14 cellular contexts compared by ENCODE assay signal in the genomic region with DNA sequence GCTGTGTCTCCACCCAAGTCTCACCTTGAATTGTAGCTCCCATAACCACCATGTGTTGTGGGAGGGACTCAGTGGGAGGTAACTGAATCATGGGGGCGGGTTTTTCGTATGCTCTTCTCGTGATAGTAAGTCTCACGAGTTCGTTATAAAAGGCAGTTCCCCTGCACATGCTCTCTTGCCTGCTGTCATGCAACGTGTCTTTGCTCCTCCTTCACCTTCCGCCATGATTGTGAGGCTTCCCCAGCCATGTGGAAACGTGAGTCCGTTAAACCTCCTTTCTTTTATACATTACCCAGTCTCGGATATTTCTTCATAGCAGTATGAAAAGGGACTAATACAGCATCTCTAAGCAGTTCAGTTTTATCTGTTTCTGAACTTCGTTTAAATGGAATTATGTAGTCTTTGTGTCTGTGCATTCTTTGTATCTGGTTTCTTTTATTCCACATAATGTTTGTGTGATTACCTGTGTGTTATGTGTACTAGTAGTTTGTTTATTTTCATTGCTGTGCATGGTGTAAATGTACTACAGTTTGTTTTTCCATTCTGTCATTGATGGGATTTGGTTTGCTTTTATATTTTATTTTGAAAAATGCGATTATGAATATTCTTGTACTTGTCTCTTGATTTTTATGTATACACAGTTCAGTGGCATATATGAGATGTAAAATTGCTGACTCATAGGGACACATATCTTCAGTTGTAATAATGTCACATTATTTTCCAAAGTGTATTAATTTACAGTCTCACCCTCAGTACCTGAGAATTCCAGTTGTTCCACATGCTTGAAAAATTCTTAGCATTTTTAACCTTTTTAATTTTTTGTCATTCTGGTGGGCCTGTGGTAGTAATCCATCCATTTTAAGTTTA.
DNase-seq lines count a peak whose midpoint lies in the region; ATAC-seq, FAIRE-seq and TF ChIP-seq lines count a peak whose summit lies in the region.
"Had no signal": no experiment of that assay in that cellular context is flagged by ENCODE, and none has a peak within 500 bp of the region (broad histone marks: within the 10 kb centered on the region; RNA-seq: fewer than 3 reads in every experiment).

No MANE protein-coding gene starts in this region.

- H3K4me3 ChIP-seq in BE2C (ENCODE audit: low read depth, low read length) = peak overlapping the region; percentile 59
- H3K4me3 ChIP-seq in K562 = peak overlapping the region; percentile 40
- H3K4me3 ChIP-seq: BLaER1 had no signal

- no peaks in the 10 kb centered on the region for H4K20me1 ChIP-seq in K562 (replicated peaks; ENCODE audit: control insufficient read depth, insufficient read depth, low read length)
- H4K20me1 ChIP-seq: BLaER1 had no signal

- peak overlapping the region; percentile 73 for H3K27ac ChIP-seq in K562 (ENCODE audit: extremely low read depth, low read depth, low read length)
- H3K27ac ChIP-seq: BLaER1, KMS-11 had no signal

- H3K4me1 ChIP-seq in BE2C (no peaks in the 10 kb centered on the region), K562 (replicated peaks in 1 of 2; ENCODE audit: control insufficient read depth in 2 of 2, insufficient read depth in 2 of 2, low read length in 2 of 2) (no peaks in the 10 kb centered on the region)

- TF ChIP-seq EP300 in K562 (IDR thresholded peaks at IDR 0.05; ENCODE audit: low read length) = no peak

- H3K36me3 ChIP-seq in BE2C (no peaks in the 10 kb centered on the region), K562 (ENCODE audit: control insufficient read depth, insufficient read depth, low read length) (peaks cover 8% of the 10 kb centered on the region; the same call in 2 of the 3 replicates)
- H3K36me3 ChIP-seq: BLaER1 had no signal

- in situ Hi-C loops in K562 (cut with MboI) = no loop called here

- WGBS in K562 (ENCODE audit: insufficient coverage, low coverage, missing lambda C conversion rate) = 0% methylated on average over 12 of the region's 12 CpGs

- TF ChIP-seq CTCF in BE2C (IDR thresholded peaks at IDR 0.05; ENCODE audit: low read depth, low read length) = no peak
- no peak for TF ChIP-seq CTCF in K562 (IDR thresholded peaks at IDR 0.05 in 2 of 3, conservative IDR thresholded peaks at IDR 0.05 in 1 of 3; ENCODE audit: insufficient read depth in 2 of 3, low read depth in 1 of 3, low read length in 3 of 3)

- intact Hi-C loops in K562 (cut with micrococcal nuclease) = no loop called here

- H3K27me3 ChIP-seq in BE2C (no peaks in the 10 kb centered on the region), K562 (ENCODE audit: control insufficient read depth in 2 of 2, insufficient read depth in 2 of 2, low read length in 2 of 2) (no peaks in the 10 kb centered on the region)
- H3K27me3 ChIP-seq: BLaER1 had no signal

- no peaks in the 10 kb centered on the region for H3K9me1 ChIP-seq in K562 (ENCODE audit: control insufficient read depth, insufficient read depth, low read length)

- TF ChIP-seq POLR2A in K562 (conservative IDR thresholded peaks at IDR 0.05) = peak; percentile 79

- TF ChIP-seq RAD21 in K562 (CRISPR knock-in tag; conservative IDR thresholded peaks at IDR 0.05 in 1 of 2, IDR thresholded peaks at IDR 0.05 in 1 of 2) = no peak

- POLR2A ChIA-PET in K562 (lab: Yijun Ruan, JAX) = interaction anchor here (0.6 to 0.9 kb wide), 3 partner anchors 9 to 1222 kb away, joined by 3 read pairs; no protein-coding TSS in a partner anchor

- H2AFZ ChIP-seq in K562 (ENCODE audit: low read depth, low read length) = peak overlapping the region; percentile 64

- H3K79me2 ChIP-seq in K562 (ENCODE audit: control insufficient read depth, insufficient read depth, low read length) = peaks cover 49% of the 10 kb centered on the region

- BruUV-seq in K562 (replicated peaks; lab: Mats Ljungman, UMichigan) = TSS peak; percentile 63

- H3K4me2 ChIP-seq in K562 (ENCODE audit: insufficient read depth, low read length) = peak overlapping the region; percentile 68; the same call in 1 of the 2 replicates
- H3K4me2 ChIP-seq: BLaER1, KMS-11 had no signal

- FAIRE-seq in K562 (lab: Jason Lieb, UNC) = peak; percentile 62

- H3K9ac ChIP-seq in K562 (ENCODE audit: insufficient read depth in 1 of 2, low read depth in 2 of 2, low read length in 2 of 2) = peak overlapping the region in 1 of 2 experiments; percentile 81; a peak in 2 of 4 replicates
- H3K9ac ChIP-seq: BLaER1, KMS-11 had no signal

- ATAC-seq in K562 (peak; percentile 92), GM18511 (IDR thresholded peaks at IDR 0.05; ENCODE audit: unreplicated experiment) (no peak), HG02588 (IDR thresholded peaks at IDR 0.05; ENCODE audit: unreplicated experiment) (no peak)

- DNase-seq in BE2C = peak; percentile 48
- peak; percentile 70 for DNase-seq in Daoy (ENCODE audit: low read depth)
- DNase-seq in OCI-M1 (lab: John Stamatoyannopoulos, UW) = peak; percentile 70
- peak; percentile 12 to 83 (median 23) for DNase-seq in K562 (ENCODE audit: extremely low read depth in 1 of 4, low spot score in 3 of 4)
- no peak for DNase-seq in NCI-H2029 treated with DMSO at 0.1 percent for 48 hours (lab: John Stamatoyannopoulos, UW)
- DNase-seq: CD4-positive, CD25-positive, alpha-beta regulatory T cell; DMS 273 treated with DMSO at 0.1 percent for 48 hours; GF-D8; HCEC 1CT; HFFc6 had no signal

- CTCF ChIA-PET in K562 (lab: Yijun Ruan, JAX; ENCODE audit: low intra/inter-chr PET ratio) = no interaction called here

- H3K9me3 ChIP-seq in BE2C (no peaks in the 10 kb centered on the region), K562 (replicated peaks; ENCODE audit: control insufficient read depth, insufficient read depth, low read depth, low read length) (no peaks in the 10 kb centered on the region; the same call in 1 of the 2 replicates)
- H3K9me3 ChIP-seq: BLaER1 had no signal

TF ChIP-seq in K562, 482 proteins besides CTCF, POLR2A, EP300 and RAD21 (continues in another document):
- TF ChIP-seq ERF (CRISPR knock-in tag; IDR thresholded peaks at IDR 0.05) (no peak), NFE2L1 (tag; IDR thresholded peaks at IDR 0.05; ENCODE audit: borderline replicate concordance, low read depth) (peak; percentile 65), MYC (IDR thresholded peaks at IDR 0.05; ENCODE audit: low read depth, low read length) (peak; percentile 96), MYC (CRISPR knock-in tag; IDR thresholded peaks at IDR 0.05; ENCODE audit: borderline replicate concordance, low read depth) (no peak), C11orf30 (IDR thresholded peaks at IDR 0.05; ENCODE audit: low read depth) (peak; percentile 76), MAFF (IDR thresholded peaks at IDR 0.05; ENCODE audit: low read length) (peak; percentile 72), SUPT5H (IDR thresholded peaks at IDR 0.05) (peak; percentile 62), TBP (optimal IDR thresholded peaks at IDR 0.05; ENCODE audit: low read depth, low read length) (peak; percentile 76), TCFL5 (CRISPR knock-in tag; conservative IDR thresholded peaks at IDR 0.05) (no peak), PML (IDR thresholded peaks at IDR 0.05; ENCODE audit: low read length) (peak; percentile 31; the same call in 1 of the 2 replicates), TAF1 (IDR thresholded peaks at IDR 0.05; ENCODE audit: control insufficient read depth, extremely low read depth, insufficient read depth, low read length, severe bottlenecking) (peak; percentile 53)
- TF ChIP-seq, protein P1, sequence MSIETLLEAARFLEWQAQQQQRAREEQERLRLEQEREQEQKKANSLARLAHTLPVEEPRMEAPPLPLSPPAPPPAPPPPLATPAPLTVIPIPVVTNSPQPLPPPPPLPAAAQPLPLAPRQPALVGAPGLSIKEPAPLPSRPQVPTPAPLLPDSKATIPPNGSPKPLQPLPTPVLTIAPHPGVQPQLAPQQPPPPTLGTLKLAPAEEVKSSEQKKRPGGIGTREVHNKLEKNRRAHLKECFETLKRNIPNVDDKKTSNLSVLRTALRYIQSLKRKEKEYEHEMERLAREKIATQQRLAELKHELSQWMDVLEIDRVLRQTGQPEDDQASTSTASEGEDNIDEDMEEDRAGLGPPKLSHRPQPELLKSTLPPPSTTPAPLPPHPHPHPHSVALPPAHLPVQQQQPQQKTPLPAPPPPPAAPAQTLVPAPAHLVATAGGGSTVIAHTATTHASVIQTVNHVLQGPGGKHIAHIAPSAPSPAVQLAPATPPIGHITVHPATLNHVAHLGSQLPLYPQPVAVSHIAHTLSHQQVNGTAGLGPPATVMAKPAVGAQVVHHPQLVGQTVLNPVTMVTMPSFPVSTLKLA (conservative IDR thresholded peaks at IDR 0.05) = peak; percentile 62 to 76; a peak in 3 of 4 replicates
- TF ChIP-seq, protein P2, sequence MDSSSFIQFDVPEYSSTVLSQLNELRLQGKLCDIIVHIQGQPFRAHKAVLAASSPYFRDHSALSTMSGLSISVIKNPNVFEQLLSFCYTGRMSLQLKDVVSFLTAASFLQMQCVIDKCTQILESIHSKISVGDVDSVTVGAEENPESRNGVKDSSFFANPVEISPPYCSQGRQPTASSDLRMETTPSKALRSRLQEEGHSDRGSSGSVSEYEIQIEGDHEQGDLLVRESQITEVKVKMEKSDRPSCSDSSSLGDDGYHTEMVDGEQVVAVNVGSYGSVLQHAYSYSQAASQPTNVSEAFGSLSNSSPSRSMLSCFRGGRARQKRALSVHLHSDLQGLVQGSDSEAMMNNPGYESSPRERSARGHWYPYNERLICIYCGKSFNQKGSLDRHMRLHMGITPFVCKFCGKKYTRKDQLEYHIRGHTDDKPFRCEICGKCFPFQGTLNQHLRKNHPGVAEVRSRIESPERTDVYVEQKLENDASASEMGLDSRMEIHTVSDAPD (CRISPR knock-in tag; IDR thresholded peaks at IDR 0.05) = no peak
- TF ChIP-seq, protein P3, sequence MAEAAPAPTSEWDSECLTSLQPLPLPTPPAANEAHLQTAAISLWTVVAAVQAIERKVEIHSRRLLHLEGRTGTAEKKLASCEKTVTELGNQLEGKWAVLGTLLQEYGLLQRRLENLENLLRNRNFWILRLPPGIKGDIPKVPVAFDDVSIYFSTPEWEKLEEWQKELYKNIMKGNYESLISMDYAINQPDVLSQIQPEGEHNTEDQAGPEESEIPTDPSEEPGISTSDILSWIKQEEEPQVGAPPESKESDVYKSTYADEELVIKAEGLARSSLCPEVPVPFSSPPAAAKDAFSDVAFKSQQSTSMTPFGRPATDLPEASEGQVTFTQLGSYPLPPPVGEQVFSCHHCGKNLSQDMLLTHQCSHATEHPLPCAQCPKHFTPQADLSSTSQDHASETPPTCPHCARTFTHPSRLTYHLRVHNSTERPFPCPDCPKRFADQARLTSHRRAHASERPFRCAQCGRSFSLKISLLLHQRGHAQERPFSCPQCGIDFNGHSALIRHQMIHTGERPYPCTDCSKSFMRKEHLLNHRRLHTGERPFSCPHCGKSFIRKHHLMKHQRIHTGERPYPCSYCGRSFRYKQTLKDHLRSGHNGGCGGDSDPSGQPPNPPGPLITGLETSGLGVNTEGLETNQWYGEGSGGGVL (CRISPR knock-in tag; IDR thresholded peaks at IDR 0.05) = no peak
